Comparison of ENCODE assay signal across 9 cellular contexts in genomic region chr1:27884182-27884954, GRCh38. TPM values are rescaled to one million over a fixed set of nuclear protein-coding genes. Genes with fewer than 3 reads are reported as not detected.
DNase-seq lines count a peak whose midpoint lies in the region; ATAC-seq and TF ChIP-seq lines count a peak whose summit lies in the region.
"Had no signal": no experiment of that assay in that cellular context is flagged by ENCODE, and none has a peak within 500 bp of the region (broad histone marks: within the 10 kb centered on the region; RNA-seq: fewer than 3 reads in every experiment).

No MANE protein-coding gene starts in this region.

- peak overlapping the region; percentile 65 for H3K27ac Mint-ChIP-seq in activated CD8-positive, alpha-beta T cell treated with anti-CD3 and anti-CD28 coated beads, Interleukin-2, amount 10 ng/mL, durations not matched to agents 7 days and 5 days

- no peak for DNase-seq in activated CD8-positive, alpha-beta T cell treated with anti-CD3 and anti-CD28 coated beads, Interleukin-2, amount 10 ng/mL, durations not matched to agents 7 days and 5 days
- DNase-seq in osteoblast (ENCODE audit: insufficient read length, low spot score, missing footprints) (peak; percentile 63), DMS53 treated with DMSO at 0.1 percent for 48 hours (lab: John Stamatoyannopoulos, UW; ENCODE audit: unreplicated experiment) (no peak), GM19238 (ENCODE audit: insufficient read length, low spot score) (no peak), LoVo (ENCODE audit: low spot score) (no peak)

- H3K27me3 Mint-ChIP-seq in activated CD8-positive, alpha-beta T cell treated with anti-CD3 and anti-CD28 coated beads, Interleukin-2, amount 10 ng/mL, durations not matched to agents 7 days and 5 days (ENCODE audit: low read depth), result no peaks in the 10 kb centered on the region

- H3K36me3 Mint-ChIP-seq in activated CD8-positive, alpha-beta T cell treated with anti-CD3 and anti-CD28 coated beads, Interleukin-2, amount 10 ng/mL, durations not matched to agents 7 days and 5 days (ENCODE audit: low read depth), result peaks cover 83% of the 10 kb centered on the region

- H3K9me3 ChIP-seq in osteoblast (ENCODE audit: low read depth, low read length), result no peaks in the 10 kb centered on the region

- peaks cover 14% of the 10 kb centered on the region for H3K36me3 ChIP-seq in osteoblast (ENCODE audit: insufficient read depth, low read length)

- no peaks in the 10 kb centered on the region for H3K27me3 ChIP-seq in osteoblast (ENCODE audit: insufficient read depth, low read length)

- no peaks in the 10 kb centered on the region for H3K9me3 Mint-ChIP-seq in activated CD8-positive, alpha-beta T cell treated with anti-CD3 and anti-CD28 coated beads, Interleukin-2, amount 10 ng/mL, durations not matched to agents 7 days and 5 days (ENCODE audit: insufficient read depth)

- no peak overlapping the region for H3K4me3 Mint-ChIP-seq in activated CD8-positive, alpha-beta T cell treated with anti-CD3 and anti-CD28 coated beads, Interleukin-2, amount 10 ng/mL, durations not matched to agents 7 days and 5 days

- CTCF ChIA-PET in activated CD8-positive, alpha-beta T cell treated with anti-CD3 and anti-CD28 coated beads, Interleukin-2, amount 10 ng/mL, durations not matched to agents 7 days and 5 days (lab: Charles Lee), result no interaction called here

- H4K20me1 ChIP-seq in osteoblast (ENCODE audit: insufficient read depth, low read length), result no peaks in the 10 kb centered on the region

- POLR2A ChIA-PET in activated CD8-positive, alpha-beta T cell treated with anti-CD3 and anti-CD28 coated beads, Interleukin-2, amount 10 ng/mL, durations not matched to agents 7 days and 5 days (lab: Charles Lee), result no interaction called here

- ATAC-seq in GM18517 (IDR thresholded peaks at IDR 0.05; ENCODE audit: unreplicated experiment) (peak; percentile 38), HG02759 (IDR thresholded peaks at IDR 0.05; ENCODE audit: unreplicated experiment) (peak; percentile 71), GM21367 (IDR thresholded peaks at IDR 0.05; ENCODE audit: unreplicated experiment) (no peak)
- no peak for ATAC-seq in activated CD8-positive, alpha-beta T cell treated with anti-CD3 and anti-CD28 coated beads, Interleukin-2, amount 10 ng/mL, durations not matched to agents 7 days and 5 days

- no peaks in the 10 kb centered on the region for H3K4me1 ChIP-seq in osteoblast (ENCODE audit: insufficient read depth, low read length)

- H3K27ac ChIP-seq in osteoblast (ENCODE audit: low read depth, low read length), result no peak overlapping the region

- no peak overlapping the region for H3K4me3 ChIP-seq in osteoblast (ENCODE audit: insufficient read depth, low read length)

- TF ChIP-seq CTCF in osteoblast (IDR thresholded peaks at IDR 0.05; ENCODE audit: extremely low read depth, low read depth, low read length), result no peak

- H2AFZ ChIP-seq in osteoblast (ENCODE audit: low read length), result no peak overlapping the region

- H3K79me2 ChIP-seq in osteoblast (ENCODE audit: insufficient read depth, low read length), result no peaks in the 10 kb centered on the region

- no peak overlapping the region for H3K4me2 ChIP-seq in osteoblast (ENCODE audit: insufficient read depth, low read length)

- peaks cover 57% of the 10 kb centered on the region for H3K4me1 Mint-ChIP-seq in activated CD8-positive, alpha-beta T cell treated with anti-CD3 and anti-CD28 coated beads, Interleukin-2, amount 10 ng/mL, durations not matched to agents 7 days and 5 days (ENCODE audit: low read depth)

RNA-seq across cellular contexts. Expression of gene THEMIS2, which starts 12.0 kb away (rescaled TPM):
- 10 to 100 TPM; 35.9 to 39.9 TPM for total RNA-seq in activated CD8-positive, alpha-beta T cell treated with anti-CD3 and anti-CD28 coated beads, Interleukin-2, amount 10 ng/mL, durations not matched to agents 7 days and 5 days
- 16.8 and 17.4 TPM in 2 replicates for total RNA-seq in osteoblast

RNA-seq across cellular contexts. Expression of gene RPA2, which starts 30.0 kb away (rescaled TPM):
- 10 to 100 TPM; 79.0 to 81.0 TPM for total RNA-seq in activated CD8-positive, alpha-beta T cell treated with anti-CD3 and anti-CD28 coated beads, Interleukin-2, amount 10 ng/mL, durations not matched to agents 7 days and 5 days
- 20.6 and 49.8 TPM in 2 replicates for total RNA-seq in osteoblast

RNA-seq across cellular contexts. Expression of gene SMPDL3B, which starts 50.4 kb away (rescaled TPM):
- total RNA-seq in activated CD8-positive, alpha-beta T cell treated with anti-CD3 and anti-CD28 coated beads, Interleukin-2, amount 10 ng/mL, durations not matched to agents 7 days and 5 days, result under 1 TPM; 0.76 to 0.82 TPM
- under 0.01 TPM in 1 of 2 replicates, not detected in the other for total RNA-seq in osteoblast
- total RNA-seq: glomerular endothelial cell had no signal

RNA-seq across cellular contexts. Expression of gene PPP1R8, which starts 53.8 kb away (rescaled TPM):
- 10 to 100 TPM; 61.4 to 66.6 TPM for total RNA-seq in activated CD8-positive, alpha-beta T cell treated with anti-CD3 and anti-CD28 coated beads, Interleukin-2, amount 10 ng/mL, durations not matched to agents 7 days and 5 days
- 29.7 and 34.2 TPM in 2 replicates for total RNA-seq in osteoblast

Comparison
In these comparisons a context has a peak if more than half of its experiments do, and no peak if none do; other contexts are left out.
1. ATAC-seq: peak in GM18517 (single experiment) and HG02759 (single experiment); none in activated CD8-positive, alpha-beta T cell treated with anti-CD3 and anti-CD28 coated beads, Interleukin-2, amount 10 ng/mL, durations not matched to agents 7 days and 5 days (single experiment) and GM21367 (single experiment).